Comparison of ENCODE assay signal across 22 cellular contexts in the genomic region with DNA sequence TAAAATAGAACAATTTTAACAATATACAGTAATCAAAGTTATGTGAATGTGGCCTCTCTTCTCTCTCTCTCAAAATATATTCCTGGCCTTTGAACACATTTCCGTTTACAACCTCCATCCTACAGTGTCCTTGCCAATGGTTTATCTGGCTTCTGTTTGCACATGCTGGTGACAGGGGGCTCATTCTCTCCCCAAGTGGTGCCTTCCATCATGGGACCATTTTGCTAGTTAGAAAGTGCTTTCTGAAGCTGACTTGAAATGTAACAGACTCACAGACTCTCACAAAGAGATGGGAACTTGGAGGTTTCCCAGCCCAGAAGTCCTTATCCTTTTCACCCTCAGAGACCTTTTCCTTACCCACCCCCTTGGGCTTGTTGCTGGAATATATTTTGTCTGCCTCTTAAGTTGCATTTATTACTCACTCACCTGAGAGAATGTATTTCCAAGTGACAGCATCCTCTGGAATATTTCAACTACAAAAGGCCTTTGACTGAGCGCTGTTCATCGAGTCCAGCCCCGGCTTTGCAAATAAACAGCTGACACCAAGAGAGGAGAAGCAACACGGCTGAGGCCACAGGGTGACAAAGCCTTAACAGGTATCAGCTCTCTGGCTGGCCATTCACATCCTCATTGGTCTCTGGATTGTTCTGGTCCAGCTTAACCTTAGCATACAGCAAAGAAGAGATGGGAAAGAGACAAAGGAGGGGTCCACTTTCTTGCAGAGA. TPM values are rescaled to one million over a fixed set of nuclear protein-coding genes. Genes with fewer than 3 reads are reported as not detected.
DNase-seq lines count a peak whose midpoint lies in the region; ATAC-seq and TF ChIP-seq lines count a peak whose summit lies in the region.
"Had no signal": no experiment of that assay in that cellular context is flagged by ENCODE, and none has a peak within 500 bp of the region (broad histone marks: within the 10 kb centered on the region; RNA-seq: fewer than 3 reads in every experiment).

No MANE protein-coding gene starts in this region.

- no peaks in the 10 kb centered on the region for H3K9me3 ChIP-seq in tibial artery
- H3K9me3 ChIP-seq: BLaER1, MG63 had no signal

- DNase-seq in left colon (no peak), neural crest cell (ENCODE audit: low read depth, low spot score) (no peak), tibial artery (peak in 1 of 2 donors; percentile 31), G401 (ENCODE audit: low spot score) (no peak)
- DNase-seq in stimulated activated naive CD8-positive, alpha-beta T cell treated with anti-CD3 and anti-CD28 coated beads, Interleukin-15, Interleukin-2, amounts not matched to agents 100 U/mL and 50 U/mL, for 24 hours = no peak
- DNase-seq: CD4-positive, CD25-positive, alpha-beta regulatory T cell; DMS153; DND-41; H9; IMR-90; KG1; MG63; NCI-H2029; NCI-H446; NCI-H526; NCI-H82; NK-92 treated with Interleukin-12 subunit alpha and Interleukin-12 subunit beta, amount 100 ng/mL, for 24 hours; PC-3 had no signal

- H3K36me3 Mint-ChIP-seq in brain (no peaks in the 10 kb centered on the region), neural crest cell (ENCODE audit: low read depth) (no peaks in the 10 kb centered on the region)
- H3K36me3 Mint-ChIP-seq: CD4-positive, CD25-positive, alpha-beta regulatory T cell had no signal

- H3K9me3 Mint-ChIP-seq in brain (no peaks in the 10 kb centered on the region), neural crest cell (no peaks in the 10 kb centered on the region)
- H3K9me3 Mint-ChIP-seq: CD4-positive, CD25-positive, alpha-beta regulatory T cell had no signal

- H3K27me3 Mint-ChIP-seq in brain (peaks cover 11% of the 10 kb centered on the region), neural crest cell (ENCODE audit: low read depth) (peaks cover 12% of the 10 kb centered on the region)

- in situ Hi-C loops in G401 (cut with HindIII; ENCODE audit: low sequenced_read_pairs) = no loop called here

- no peak for TF ChIP-seq CTCF in brain (conservative IDR thresholded peaks at IDR 0.05)
- TF ChIP-seq CTCF in neural crest cell (conservative IDR thresholded peaks at IDR 0.05) = no peak
- TF ChIP-seq CTCF in tibial artery (IDR thresholded peaks at IDR 0.05) = no peak

- H3K27ac ChIP-seq in tibial artery = peak overlapping the region; percentile 85 to 97
- H3K27ac ChIP-seq: BLaER1 had no signal

- no peaks in the 10 kb centered on the region for H3K36me3 ChIP-seq in tibial artery
- H3K36me3 ChIP-seq: BLaER1, MG63 had no signal

- H3K27ac Mint-ChIP-seq in brain = peak overlapping the region in 3 of 5 experiments; percentile 0 to 92 (median 55)
- H3K27ac Mint-ChIP-seq in neural crest cell (ENCODE audit: unreplicated experiment) = peak overlapping the region; percentile 12
- H3K27ac Mint-ChIP-seq: CD4-positive, CD25-positive, alpha-beta regulatory T cell; GM23338; H9 had no signal

- H3K4me3 Mint-ChIP-seq in brain (no peak overlapping the region), neural crest cell (no peak overlapping the region)
- H3K4me3 Mint-ChIP-seq: CD4-positive, CD25-positive, alpha-beta regulatory T cell; GM23338; H9 had no signal

- H3K4me3 ChIP-seq in tibial artery = no peak overlapping the region
- H3K4me3 ChIP-seq: BLaER1, GM23338, MG63 had no signal

- intact Hi-C loops in left colon (cut with DNase I, micrococcal nuclease) (no loop called here), tibial artery (cut with DNase I; ENCODE audit: low total_unique reads) (loop anchor here (5.0 kb wide), 1 partner anchor 57 kb away; no protein-coding TSS in a partner anchor)

- H3K4me1 Mint-ChIP-seq in brain (peaks cover 45% of the 10 kb centered on the region), neural crest cell (peaks cover 25% of the 10 kb centered on the region)
- H3K4me1 Mint-ChIP-seq: CD4-positive, CD25-positive, alpha-beta regulatory T cell had no signal

- no peaks in the 10 kb centered on the region for H3K27me3 ChIP-seq in tibial artery
- H3K27me3 ChIP-seq: BLaER1 had no signal

- peaks cover 0 to 29% (median 16%) of the 10 kb centered on the region in 4 donors for H3K4me1 ChIP-seq in tibial artery
- H3K4me1 ChIP-seq: BLaER1 had no signal

- ATAC-seq in left colon (peak; percentile 26), HG02623 (IDR thresholded peaks at IDR 0.05; ENCODE audit: unreplicated experiment) (no peak)
- ATAC-seq in stimulated activated naive CD8-positive, alpha-beta T cell treated with anti-CD3 and anti-CD28 coated beads, Interleukin-15, Interleukin-2, amounts not matched to agents 100 U/mL and 50 U/mL, for 24 hours = no peak
- ATAC-seq: GM23338, PC-3 had no signal

RNA-seq across cellular contexts. Expression of a gene that starts 17.5 kb away (rescaled TPM):
- 19.7 TPM for polyA plus RNA-seq in brain (ENCODE audit: insufficient read depth, low read depth, low replicate concordance)
- total RNA-seq in left colon = 10 to 100 TPM; 34.7 to 53.9 TPM
- total RNA-seq in neural crest cell = 32.9 and 37.3 TPM in 2 replicates
- 61.8 and 87.4 TPM in 2 replicates for total RNA-seq in G401 (2014; rRNA removed; shearing (Covaris generic))

RNA-seq across cellular contexts. Expression of a gene that starts 49.2 kb away (rescaled TPM):
- polyA plus RNA-seq in brain (ENCODE audit: insufficient read depth, low read depth, low replicate concordance) = 218 TPM
- total RNA-seq in left colon (under 1 TPM; 0.25 to 0.52 TPM), neural crest cell (58.9 and 63.8 TPM in 2 replicates)
- total RNA-seq in G401 (2014; rRNA removed; shearing (Covaris generic)) = 1.3 TPM in 1 of 2 replicates, not detected in the other
- total RNA-seq: CD4-positive, CD25-positive, alpha-beta regulatory T cell; IMR-90 had no signal
- polyA plus RNA-seq: CD4-positive, CD25-positive, alpha-beta regulatory T cell; IMR-90 had no signal

Comparison
In these comparisons a context has a peak if more than half of its experiments do, and no peak if none do; other contexts are left out.
1. RNA of a gene that starts 49.2 kb away (total RNA-seq): 58.9 to 63.8 TPM in neural crest cell; 0.25 to 0.52 TPM in left colon and 1.3 TPM in G401; every median in the first group is over 10 times any median in the second.